9 cellular contexts compared by ENCODE assay signal in the genomic region with DNA sequence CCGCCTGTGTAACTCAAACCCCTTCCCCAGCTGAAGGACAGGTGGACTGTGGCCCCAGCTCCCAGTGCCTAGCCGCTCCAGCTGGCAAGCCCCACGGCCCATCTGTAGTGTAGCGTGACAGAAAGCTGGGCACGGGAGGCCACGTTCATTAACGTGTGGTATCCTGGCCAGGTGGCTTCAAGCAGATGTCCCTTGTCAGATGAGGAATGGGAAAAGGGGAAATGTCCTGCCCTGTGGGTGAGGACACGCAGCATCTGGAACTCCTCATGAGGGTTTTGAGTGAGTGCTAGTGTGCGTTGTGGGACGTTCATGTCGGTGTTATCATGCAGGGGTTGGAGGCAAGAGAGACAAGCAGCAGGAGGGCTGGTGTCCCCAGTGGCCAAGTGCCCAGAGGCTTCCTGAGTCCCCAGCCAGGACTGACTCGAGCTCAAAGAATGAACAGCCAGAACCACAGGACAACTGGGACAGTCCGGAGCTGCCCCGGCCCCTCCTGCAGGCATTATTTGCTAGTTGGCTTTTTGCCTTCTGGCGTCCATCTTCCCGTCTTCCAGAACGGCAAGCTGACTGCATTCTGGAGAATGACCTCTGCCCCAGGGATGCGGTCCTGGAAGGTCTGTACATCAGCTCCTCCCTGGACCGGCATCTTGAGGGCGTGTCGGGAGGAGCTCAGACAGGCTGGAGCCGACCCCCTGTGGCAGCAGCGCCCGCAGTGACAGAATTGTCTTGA. TPM values are rescaled to one million over a fixed set of nuclear protein-coding genes. Genes with fewer than 3 reads are reported as not detected.
DNase-seq lines count a peak whose midpoint lies in the region; ATAC-seq and TF ChIP-seq lines count a peak whose summit lies in the region.
"Had no signal": no experiment of that assay in that cellular context is flagged by ENCODE, and none has a peak within 500 bp of the region (broad histone marks: within the 10 kb centered on the region; RNA-seq: fewer than 3 reads in every experiment).

No MANE protein-coding gene starts in this region.

- H3K4me3 ChIP-seq in sigmoid colon: no peak overlapping the region

- peaks cover 0 to 26% (median 2%) of the 10 kb centered on the region in 4 donors for H3K36me3 ChIP-seq in sigmoid colon

- H3K9me3 ChIP-seq in sigmoid colon: no peaks in the 10 kb centered on the region

- H3K27ac ChIP-seq in sigmoid colon: peak overlapping the region; percentile 67 to 77 (median 71)

- no peak for TF ChIP-seq CTCF in sigmoid colon (IDR thresholded peaks at IDR 0.05)
- TF ChIP-seq CTCF in omental fat pad (IDR thresholded peaks at IDR 0.05): no peak

- peaks cover 0 to 20% (median 18%) of the 10 kb centered on the region in 4 donors for H3K4me1 ChIP-seq in sigmoid colon

- in situ Hi-C loops in G401 (cut with HindIII; ENCODE audit: low sequenced_read_pairs): no loop called here

- 63 to 68% methylated on average over 24 of the region's 24 CpGs for WGBS in sigmoid colon, 2 donors

- DNase-seq in G401 (ENCODE audit: low spot score) (peak; percentile 46), RPMI7951 (ENCODE audit: low read depth) (peak; percentile 93), Right ventricle myocardium superior (peak; percentile 85), sigmoid colon (peak; percentile 86), omental fat pad (ENCODE audit: low spot score) (no peak), T-helper 2 cell (no peak), iPS-NIHi7 (ENCODE audit: extremely low spot score) (no peak)
- DNase-seq: stimulated activated CD4-positive, alpha-beta T cell treated with anti-CD3 and anti-CD28 coated beads, Interleukin-12 subunit alpha, Interleukin-12 subunit beta, amount 100 ng/mL, for 4 hours had no signal

- TF ChIP-seq EP300 in sigmoid colon (IDR thresholded peaks at IDR 0.05): no peak

- intact Hi-C loops in Right ventricle myocardium superior (cut with DNase I): no loop called here
- intact Hi-C loops in sigmoid colon (cut with DNase I): no loop called here

- no peaks in the 10 kb centered on the region for H3K27me3 ChIP-seq in sigmoid colon

- ATAC-seq in Right ventricle myocardium superior (ENCODE audit: poor library complexity) (peak; percentile 85), omental fat pad (ENCODE audit: low FRiP score) (no peak), GM21786 (IDR thresholded peaks at IDR 0.05; ENCODE audit: unreplicated experiment) (no peak)

- no peak for TF ChIP-seq POLR2A in sigmoid colon (IDR thresholded peaks at IDR 0.05)

RNA-seq across cellular contexts. Expression of gene KDM8, which starts 19.3 kb away (rescaled TPM):
- 7.4 and 11.5 TPM in 2 replicates for total RNA-seq in G401 (2014; rRNA removed; shearing (Covaris generic))
- 2.3 and 2.4 TPM in 2 replicates for total RNA-seq in RPMI7951 (2014; rRNA removed; shearing (Covaris generic))
- 2.9 TPM for total RNA-seq in Right ventricle myocardium superior
- 1 to 10 TPM; 2.5 to 6.8 (median 3.7) TPM for total RNA-seq in sigmoid colon
- polyA plus RNA-seq in sigmoid colon: 1 to 10 TPM; 5.1 to 5.4 (median 5.4) TPM
- 1 to 10 TPM; 2.0 to 4.6 (median 2.6) TPM for total RNA-seq in omental fat pad

RNA-seq across cellular contexts. Expression of gene NSMCE1, which starts 45.9 kb away (rescaled TPM):
- total RNA-seq in G401 (2014; rRNA removed; shearing (Covaris generic)): 16.1 and 32.5 TPM in 2 replicates
- total RNA-seq in RPMI7951 (2014; rRNA removed; shearing (Covaris generic)): 83.5 and 85.5 TPM in 2 replicates
- total RNA-seq in Right ventricle myocardium superior: 36.0 TPM
- total RNA-seq in sigmoid colon: 10 to 100 TPM; 32.5 to 51.0 (median 45.1) TPM
- 10 to 100 TPM; 54.7 to 65.2 (median 64.2) TPM for polyA plus RNA-seq in sigmoid colon
- total RNA-seq in omental fat pad: 10 to 100 TPM; 30.3 to 53.0 (median 43.9) TPM

Comparison
In these comparisons a context has a peak if more than half of its experiments do, and no peak if none do; other contexts are left out.
1. DNase-seq: peak in G401 (single experiment), RPMI7951 (single experiment), Right ventricle myocardium superior (single experiment) and sigmoid colon (single experiment); none in omental fat pad (single experiment), T-helper 2 cell (0 of 5) and iPS-NIHi7 (single experiment).